ENCODE assay signal across 1 cellular context in genomic region chr10:11699546-11700097, GRCh38.
TF ChIP-seq lines count a peak whose summit lies in the region.

No MANE protein-coding gene starts in this region.

TF ChIP-seq in HepG2, 621 proteins besides CTCF, POLR2A, EP300 and RAD21 (continues in another document):
- TF ChIP-seq ZNF275 (CRISPR knock-in tag; IDR thresholded peaks at IDR 0.05; ENCODE audit: borderline replicate concordance): no peak
- TF ChIP-seq ZNF317 (CRISPR knock-in tag; IDR thresholded peaks at IDR 0.05): peak; percentile 54; the same call in 1 of the 2 replicates
- no peak for TF ChIP-seq ZNF773 (CRISPR knock-in tag; IDR thresholded peaks at IDR 0.05; ENCODE audit: borderline replicate concordance)
- no peak for TF ChIP-seq MAFF (IDR thresholded peaks at IDR 0.05; ENCODE audit: low read depth, low read length)
- TF ChIP-seq ZMYM4 (CRISPR knock-in tag; IDR thresholded peaks at IDR 0.05): peak; percentile 94
- no peak for TF ChIP-seq ATM (IDR thresholded peaks at IDR 0.05; ENCODE audit: borderline replicate concordance)
- TF ChIP-seq BORCS8-MEF2B (CRISPR knock-in tag; IDR thresholded peaks at IDR 0.05): peak; percentile 92
- TF ChIP-seq HOXA3 (CRISPR knock-in tag; IDR thresholded peaks at IDR 0.05): peak; percentile 92
- no peak; the same call in 1 of the 2 replicates for TF ChIP-seq IRF9 (CRISPR knock-in tag; IDR thresholded peaks at IDR 0.05; ENCODE audit: borderline replicate concordance)
- no peak; the same call in 1 of the 2 replicates for TF ChIP-seq ZNF24 (IDR thresholded peaks at IDR 0.05)
- peak; percentile 93 for TF ChIP-seq TCF7 (IDR thresholded peaks at IDR 0.05; ENCODE audit: low read depth)
- no peak for TF ChIP-seq HOXA7 (CRISPR knock-in tag; IDR thresholded peaks at IDR 0.05)
- no peak for TF ChIP-seq SP2 (CRISPR knock-in tag; IDR thresholded peaks at IDR 0.05)
- TF ChIP-seq PBX3 (CRISPR knock-in tag; IDR thresholded peaks at IDR 0.05; ENCODE audit: borderline replicate concordance): no peak
- TF ChIP-seq HES4 (CRISPR knock-in tag; IDR thresholded peaks at IDR 0.05; ENCODE audit: borderline replicate concordance): peak; percentile 55; the same call in 1 of the 2 replicates
- peak; percentile 61; the same call in 1 of the 2 replicates for TF ChIP-seq UBTF (CRISPR knock-in tag; IDR thresholded peaks at IDR 0.05)
- no peak; the same call in 1 of the 2 replicates for TF ChIP-seq ZNF670 (CRISPR knock-in tag; IDR thresholded peaks at IDR 0.05; ENCODE audit: borderline replicate concordance)
- TF ChIP-seq ZNF503 (CRISPR knock-in tag; IDR thresholded peaks at IDR 0.05): peak; percentile 91; the same call in 1 of the 2 replicates
- TF ChIP-seq CBX2 (IDR thresholded peaks at IDR 0.05; ENCODE audit: low read depth, low read length): no peak
- peak; percentile 85; the same call in 1 of the 2 replicates for TF ChIP-seq CBX2 (CRISPR knock-in tag; IDR thresholded peaks at IDR 0.05; ENCODE audit: low read depth)
- TF ChIP-seq CENPX (CRISPR knock-in tag; IDR thresholded peaks at IDR 0.05): no peak
- peak; percentile 76; the same call in 1 of the 2 replicates for TF ChIP-seq ZSCAN5A (CRISPR knock-in tag; IDR thresholded peaks at IDR 0.05; ENCODE audit: borderline replicate concordance)
- peak; percentile 90 for TF ChIP-seq IKZF5 (CRISPR knock-in tag; IDR thresholded peaks at IDR 0.05)
- no peak for TF ChIP-seq DMTF1 (CRISPR knock-in tag; IDR thresholded peaks at IDR 0.05)
- no peak for TF ChIP-seq ZXDC (CRISPR knock-in tag; IDR thresholded peaks at IDR 0.05)
- no peak for TF ChIP-seq RNF219 (CRISPR knock-in tag; IDR thresholded peaks at IDR 0.05)
- peak; percentile 68; the same call in 1 of the 2 replicates for TF ChIP-seq FOXK1 (CRISPR knock-in tag; IDR thresholded peaks at IDR 0.05; ENCODE audit: borderline replicate concordance, low read depth)
- peak; percentile 96 for TF ChIP-seq TARDBP (CRISPR knock-in tag; IDR thresholded peaks at IDR 0.05)
- peak; percentile 70; the same call in 1 of the 2 replicates for TF ChIP-seq CSRNP1 (CRISPR knock-in tag; IDR thresholded peaks at IDR 0.05)
- TF ChIP-seq TERF1 (CRISPR knock-in tag; IDR thresholded peaks at IDR 0.05): no peak
- TF ChIP-seq NCOA5 (CRISPR knock-in tag; IDR thresholded peaks at IDR 0.05): no peak
- TF ChIP-seq GABPB1 (CRISPR knock-in tag; IDR thresholded peaks at IDR 0.05): peak; percentile 48
- peak; percentile 98 for TF ChIP-seq SALL1 (CRISPR knock-in tag; IDR thresholded peaks at IDR 0.05)
- TF ChIP-seq ZFAT (CRISPR knock-in tag; conservative IDR thresholded peaks at IDR 0.05): no peak
- no peak for TF ChIP-seq EEA1 (CRISPR knock-in tag; IDR thresholded peaks at IDR 0.05; ENCODE audit: borderline replicate concordance)
- TF ChIP-seq MZF1 (CRISPR knock-in tag; IDR thresholded peaks at IDR 0.05; ENCODE audit: borderline replicate concordance): no peak
